11 cellular contexts compared by ENCODE assay signal in the genomic region with DNA sequence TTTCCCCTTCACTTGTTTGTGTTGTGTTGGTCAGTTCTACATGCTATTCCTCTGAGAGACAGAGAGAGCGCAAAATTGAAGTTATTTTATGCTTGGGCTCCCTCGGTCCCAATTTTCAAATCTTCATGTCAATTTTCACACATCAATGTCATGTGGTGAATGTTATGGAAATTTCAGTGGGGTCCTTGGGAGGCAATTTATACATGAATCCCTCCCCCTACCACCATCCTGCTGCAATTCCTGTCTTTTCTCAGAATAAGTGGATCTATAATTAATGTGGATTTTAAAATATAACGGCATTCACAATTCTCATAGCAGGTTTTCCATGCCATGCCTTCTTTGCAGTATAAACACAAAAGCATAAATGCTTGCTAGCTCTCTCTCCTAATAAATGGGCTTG.
"Had no signal": no experiment of that assay in that cellular context is flagged by ENCODE, and none has a peak within 500 bp of the region (broad histone marks: within the 10 kb centered on the region; RNA-seq: fewer than 3 reads in every experiment).

No MANE protein-coding gene starts in this region.

- FAIRE-seq: H1, H54 had no signal

- H2AFZ ChIP-seq: GM23248, GM23338 had no signal

- H3K9me3 ChIP-seq: HAP-1 had no signal

- H3K27ac ChIP-seq: GM23248 had no signal

- H3K36me3 ChIP-seq: HAP-1 had no signal

- H3K4me2 ChIP-seq: GM23338 had no signal

- H3K4me1 ChIP-seq: HAP-1 had no signal

- H3K9ac ChIP-seq: GM23248 had no signal

- H3K4me3 ChIP-seq: GM23248, GM23338, HAP-1 had no signal

- ATAC-seq: GM23338, HCT116 had no signal

- DNase-seq: GM23248, GOT3, H7, H9, HCEC 1CT, HFFc6 had no signal
